In genomic region chr20:17682103-17682888, GRCh38 we compare ENCODE assay signal across 8 cellular contexts. TPM values are rescaled to one million over a fixed set of nuclear protein-coding genes. Genes with fewer than 3 reads are reported as not detected.
DNase-seq lines count a peak whose midpoint lies in the region; ATAC-seq and TF ChIP-seq lines count a peak whose summit lies in the region.

A gene with protein sequence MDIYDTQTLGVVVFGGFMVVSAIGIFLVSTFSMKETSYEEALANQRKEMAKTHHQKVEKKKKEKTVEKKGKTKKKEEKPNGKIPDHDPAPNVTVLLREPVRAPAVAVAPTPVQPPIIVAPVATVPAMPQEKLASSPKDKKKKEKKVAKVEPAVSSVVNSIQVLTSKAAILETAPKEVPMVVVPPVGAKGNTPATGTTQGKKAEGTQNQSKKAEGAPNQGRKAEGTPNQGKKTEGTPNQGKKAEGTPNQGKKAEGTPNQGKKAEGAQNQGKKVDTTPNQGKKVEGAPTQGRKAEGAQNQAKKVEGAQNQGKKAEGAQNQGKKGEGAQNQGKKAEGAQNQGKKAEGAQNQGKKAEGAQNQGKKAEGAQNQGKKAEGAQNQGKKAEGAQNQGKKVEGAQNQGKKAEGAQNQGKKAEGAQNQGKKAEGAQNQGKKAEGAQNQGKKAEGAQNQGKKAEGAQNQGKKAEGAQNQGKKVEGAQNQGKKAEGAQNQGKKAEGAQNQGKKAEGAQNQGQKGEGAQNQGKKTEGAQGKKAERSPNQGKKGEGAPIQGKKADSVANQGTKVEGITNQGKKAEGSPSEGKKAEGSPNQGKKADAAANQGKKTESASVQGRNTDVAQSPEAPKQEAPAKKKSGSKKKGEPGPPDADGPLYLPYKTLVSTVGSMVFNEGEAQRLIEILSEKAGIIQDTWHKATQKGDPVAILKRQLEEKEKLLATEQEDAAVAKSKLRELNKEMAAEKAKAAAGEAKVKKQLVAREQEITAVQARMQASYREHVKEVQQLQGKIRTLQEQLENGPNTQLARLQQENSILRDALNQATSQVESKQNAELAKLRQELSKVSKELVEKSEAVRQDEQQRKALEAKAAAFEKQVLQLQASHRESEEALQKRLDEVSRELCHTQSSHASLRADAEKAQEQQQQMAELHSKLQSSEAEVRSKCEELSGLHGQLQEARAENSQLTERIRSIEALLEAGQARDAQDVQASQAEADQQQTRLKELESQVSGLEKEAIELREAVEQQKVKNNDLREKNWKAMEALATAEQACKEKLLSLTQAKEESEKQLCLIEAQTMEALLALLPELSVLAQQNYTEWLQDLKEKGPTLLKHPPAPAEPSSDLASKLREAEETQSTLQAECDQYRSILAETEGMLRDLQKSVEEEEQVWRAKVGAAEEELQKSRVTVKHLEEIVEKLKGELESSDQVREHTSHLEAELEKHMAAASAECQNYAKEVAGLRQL (N-terminal part only) (minus strand): TSS chr20:17682242. CDS start chr20:17660507, 21,735 bp downstream.

- peak within 1 kb of the TSS; percentile 75 for H3K9ac ChIP-seq in mucosa of stomach (ENCODE audit: low read length)

- H3K27me3 ChIP-seq in PC-9 (ENCODE audit: insufficient read depth, low read depth) (peaks cover 41% of the 10 kb centered on the region), mucosa of stomach (ENCODE audit: control insufficient read depth, insufficient read depth, low read length) (no peaks in the 10 kb centered on the region)

- H3K27ac ChIP-seq in PC-9: peak within 1 kb of the TSS; percentile 37; the same call in 1 of the 2 replicates

- H3K79me2 ChIP-seq in PC-9 (ENCODE audit: low read depth): peaks cover 36% of the 10 kb centered on the region

- peaks cover 7% of the 10 kb centered on the region; the same call in 1 of the 2 replicates for H3K36me3 ChIP-seq in PC-9 (ENCODE audit: low read depth)
- H3K36me3 ChIP-seq in mucosa of stomach (ENCODE audit: control insufficient read depth, insufficient read depth, low read length): peaks cover 3% of the 10 kb centered on the region

- TF ChIP-seq CTCF in PC-9 (conservative IDR thresholded peaks at IDR 0.05): peak; percentile 86

- H3K9me3 ChIP-seq in PC-9 (ENCODE audit: insufficient read depth, low read depth) (no peaks in the 10 kb centered on the region), mucosa of stomach (ENCODE audit: control insufficient read depth, low read length) (peaks cover 9% of the 10 kb centered on the region)

- TF ChIP-seq POLR2A in erythroblast (IDR thresholded peaks at IDR 0.05; ENCODE audit: low read length): peak; percentile 57

- H3K4me3 Mint-ChIP-seq in activated T-cell treated with anti-CD3 and anti-CD28 coated beads, Interleukin-2, amount 50 U/mL, for 24 hours: peak within 1 kb of the TSS; percentile 84

- no peaks in the 10 kb centered on the region for H3K9me3 Mint-ChIP-seq in activated T-cell treated with anti-CD3 and anti-CD28 coated beads, Interleukin-2, amount 50 U/mL, for 24 hours

- peak within 1 kb of the TSS; percentile 89 for H3K27ac Mint-ChIP-seq in activated T-cell treated with anti-CD3 and anti-CD28 coated beads, Interleukin-2, amount 50 U/mL, for 24 hours

- POLR2A ChIA-PET in PC-9 (lab: Charles Lee; ENCODE audit: unreplicated experiment): interaction anchor here (0.5 to 1.2 kb wide), 12 partner anchors 65 to 825 kb away, joined by 3 to 8 read pairs (median 4); partner anchors contain the start of gene DSTN

- H2AFZ ChIP-seq in PC-9: peak within 1 kb of the TSS; percentile 78; the same call in 1 of the 2 replicates

- no TSS peak for BruUV-seq in PC-9 (replicated peaks; lab: Mats Ljungman, UMichigan)

- H3K27me3 Mint-ChIP-seq in activated T-cell treated with anti-CD3 and anti-CD28 coated beads, Interleukin-2, amount 50 U/mL, for 24 hours: peaks cover 31% of the 10 kb centered on the region

- H4K20me1 ChIP-seq in PC-9 (ENCODE audit: insufficient read depth): no peaks in the 10 kb centered on the region

- H3K9me2 ChIP-seq in PC-9 (ENCODE audit: insufficient read depth): no peaks in the 10 kb centered on the region

- peaks cover 24% of the 10 kb centered on the region for H3K4me1 ChIP-seq in PC-9 (replicated peaks; ENCODE audit: insufficient read depth)
- H3K4me1 ChIP-seq in mucosa of stomach (ENCODE audit: control insufficient read depth, insufficient read depth, low read length): peaks cover 49% of the 10 kb centered on the region

- ATAC-seq in GM21717 (IDR thresholded peaks at IDR 0.05; ENCODE audit: unreplicated experiment): peak; percentile 91

- peaks cover 22% of the 10 kb centered on the region for H3K4me1 Mint-ChIP-seq in activated T-cell treated with anti-CD3 and anti-CD28 coated beads, Interleukin-2, amount 50 U/mL, for 24 hours (ENCODE audit: low read depth)

- in situ Hi-C loops in KBM-7 (cut with MboI; ENCODE audit: low pct_unique_long_range_greater_than_20kb, low sequenced_read_pairs): no loop called here

- peaks cover 16% of the 10 kb centered on the region for H3F3A ChIP-seq in PC-9 (ENCODE audit: insufficient read depth, low read depth)

- peak; percentile 80 for DNase-seq in DMS79 (lab: John Stamatoyannopoulos, UW)
- peak; percentile 96 for DNase-seq in KBM-7
- DNase-seq in PC-9: peak; percentile 85 to 99
- DNase-seq in activated T-cell treated with anti-CD3 and anti-CD28 coated beads, Interleukin-2, amount 50 U/mL, for 24 hours: peak; percentile 96
- peak; percentile 96 to 98 for DNase-seq in erythroblast (lab: John Stamatoyannopoulos, UW)
- DNase-seq in stimulated activated CD8-positive, alpha-beta memory T cell treated with anti-CD3 and anti-CD28 coated beads, Interleukin-7, amount 100 ng/mL, for 1 hour (ENCODE audit: low read depth in 2 of 2): peak; percentile 88 to 90

- intact Hi-C loops in PC-9 (cut with micrococcal nuclease; ENCODE audit: unreplicated experiment): loop anchor here (1.0 to 5.0 kb wide), 6 partner anchors 113 to 286 kb away; partner anchors contain the start of gene SNX5

- H3K36me3 Mint-ChIP-seq in activated T-cell treated with anti-CD3 and anti-CD28 coated beads, Interleukin-2, amount 50 U/mL, for 24 hours (ENCODE audit: low read depth): peaks cover 22% of the 10 kb centered on the region

- peak within 1 kb of the TSS; percentile 66 for H3K4me3 ChIP-seq in PC-9
- peak within 1 kb of the TSS; percentile 56 for H3K4me3 ChIP-seq in mucosa of stomach (ENCODE audit: low read length)

- CTCF ChIA-PET in PC-9 (lab: Charles Lee): interaction anchor here (0.5 to 1.5 kb wide), 10 partner anchors 9 to 607 kb away, joined by 3 to 6 read pairs (median 4); no protein-coding TSS in a partner anchor

- H3K4me2 ChIP-seq in PC-9: peak within 1 kb of the TSS; percentile 58

RNA-seq across cellular contexts. Expression of the gene that starts here (rescaled TPM):
- total RNA-seq in PC-9 (2021): 144 and 156 TPM in 2 replicates

Comparison
In these comparisons a context has a peak if more than half of its experiments do, and no peak if none do; other contexts are left out.
1. Peak in every context shown above with its lines: DNase-seq, ATAC-seq, H3K4me3 ChIP-seq and H3K27ac ChIP-seq.